ENCODE assay signal across 18 cellular contexts in genomic region chr7:90877201-90877600, GRCh38.
A peak's percentile ranks its signal among the peaks of the same experiment; 100 is the strongest.
DNase-seq lines count a peak whose midpoint lies in the region; ATAC-seq and TF ChIP-seq lines count a peak whose summit lies in the region.
"Had no signal": no experiment of that assay in that cellular context is flagged by ENCODE, and none has a peak within 500 bp of the region (broad histone marks: within the 10 kb centered on the region; RNA-seq: fewer than 3 reads in every experiment).

No MANE protein-coding gene starts in this region.

- no peak for TF ChIP-seq CTCF in progenitor cell of endocrine pancreas (IDR thresholded peaks at IDR 0.05; ENCODE audit: unreplicated experiment)

- no peak overlapping the region for H2BK120ac ChIP-seq in trophoblast cell (ENCODE audit: insufficient read depth, low read length, poor library complexity)

- H3K4me1 ChIP-seq in trophoblast cell (ENCODE audit: control insufficient read depth in 1 of 2, insufficient read depth in 2 of 2, low read length in 2 of 2): no peaks in the 10 kb centered on the region
- H3K4me1 ChIP-seq: BLaER1, upper lobe of right lung had no signal

- no peak overlapping the region for H2BK12ac ChIP-seq in trophoblast cell (ENCODE audit: low read length)

- no peaks in the 10 kb centered on the region for H3K9me3 ChIP-seq in trophoblast cell (ENCODE audit: insufficient read depth, low read depth, low read length)
- H3K9me3 ChIP-seq: upper lobe of right lung had no signal

- no peak overlapping the region for H3K9ac ChIP-seq in trophoblast cell (ENCODE audit: low read length)
- H3K9ac ChIP-seq: BLaER1 had no signal

- H3K36me3 Mint-ChIP-seq in progenitor cell of endocrine pancreas (ENCODE audit: insufficient read depth): peaks cover 36% of the 10 kb centered on the region
- H3K36me3 Mint-ChIP-seq in activated CD4-positive, alpha-beta T cell treated with anti-CD3 and anti-CD28 coated beads, Interleukin-2, amount 10 ng/mL, durations not matched to agents 24 days and 14 days (ENCODE audit: low read depth): no peaks in the 10 kb centered on the region
- H3K36me3 Mint-ChIP-seq: activated naive CD8-positive, alpha-beta T cell had no signal

- H3K27ac Mint-ChIP-seq in progenitor cell of endocrine pancreas: peak overlapping the region; percentile 4
- H3K27ac Mint-ChIP-seq in activated CD4-positive, alpha-beta T cell treated with anti-CD3 and anti-CD28 coated beads, Interleukin-2, amount 10 ng/mL, durations not matched to agents 24 days and 14 days: no peak overlapping the region
- H3K27ac Mint-ChIP-seq: activated naive CD8-positive, alpha-beta T cell; endodermal cell had no signal

- H3K4me3 Mint-ChIP-seq in progenitor cell of endocrine pancreas (ENCODE audit: low read depth): no peak overlapping the region
- H3K4me3 Mint-ChIP-seq in activated CD4-positive, alpha-beta T cell treated with anti-CD3 and anti-CD28 coated beads, Interleukin-2, amount 10 ng/mL, durations not matched to agents 24 days and 14 days: no peak overlapping the region
- H3K4me3 Mint-ChIP-seq: activated naive CD8-positive, alpha-beta T cell; endodermal cell; nephron progenitor cell had no signal

- no peak for DNase-seq in progenitor cell of endocrine pancreas (ENCODE audit: low spot score, unreplicated experiment)
- DNase-seq in islet precursor cell: no peak
- no peak for DNase-seq in activated CD4-positive, alpha-beta T cell treated with anti-CD3 and anti-CD28 coated beads, Interleukin-2, amount 10 ng/mL, durations not matched to agents 24 days and 14 days
- no peak for DNase-seq in SIG-M5 treated with dmso at 0.1 percent for 504 hours (lab: John Stamatoyannopoulos, UW; ENCODE audit: unreplicated experiment)
- DNase-seq in trophoblast cell: no peak
- DNase-seq: DMS79 treated with DMSO at 0.1 percent for 48 hours; endodermal cell; mammary epithelial cell; MV-4-11; nephron progenitor cell; right cardiac atrium; stimulated activated CD4-positive, alpha-beta T cell treated with anti-CD3 and anti-CD28 coated beads, Interleukin-4, amount 100 ng/mL, for 1 hour; upper lobe of right lung had no signal

- no peaks in the 10 kb centered on the region for H3K27me3 Mint-ChIP-seq in progenitor cell of endocrine pancreas
- H3K27me3 Mint-ChIP-seq in activated CD4-positive, alpha-beta T cell treated with anti-CD3 and anti-CD28 coated beads, Interleukin-2, amount 10 ng/mL, durations not matched to agents 24 days and 14 days: no peaks in the 10 kb centered on the region
- H3K27me3 Mint-ChIP-seq: activated naive CD8-positive, alpha-beta T cell had no signal

- no CpG with 5 or more reads among the region's 2 CpGs for WGBS in trophoblast cell (ENCODE audit: extremely low coverage, insufficient coverage, insufficient read length)

- peaks cover 21% of the 10 kb centered on the region for H3K9me3 Mint-ChIP-seq in progenitor cell of endocrine pancreas (ENCODE audit: low read depth)
- H3K9me3 Mint-ChIP-seq in activated CD4-positive, alpha-beta T cell treated with anti-CD3 and anti-CD28 coated beads, Interleukin-2, amount 10 ng/mL, durations not matched to agents 24 days and 14 days: no peaks in the 10 kb centered on the region
- H3K9me3 Mint-ChIP-seq: endodermal cell had no signal

- no peak overlapping the region for H3K4me3 ChIP-seq in trophoblast cell (ENCODE audit: low read depth, low read length)
- H3K4me3 ChIP-seq: BLaER1, upper lobe of right lung had no signal

- no peaks in the 10 kb centered on the region for H3K27me3 ChIP-seq in trophoblast cell (ENCODE audit: insufficient read depth, low read length)
- H3K27me3 ChIP-seq: BLaER1, upper lobe of right lung had no signal

- H3K27ac ChIP-seq in trophoblast cell (ENCODE audit: low read depth, low read length): no peak overlapping the region
- H3K27ac ChIP-seq: BLaER1, upper lobe of right lung had no signal

- ATAC-seq in GM19043 (IDR thresholded peaks at IDR 0.05; ENCODE audit: low read depth, unreplicated experiment): peak; percentile 66
- peak; percentile 84 for ATAC-seq in HG02588 (IDR thresholded peaks at IDR 0.05; ENCODE audit: unreplicated experiment)
- peak; percentile 63 for ATAC-seq in HG03342 (IDR thresholded peaks at IDR 0.05; ENCODE audit: unreplicated experiment)
- ATAC-seq: right cardiac atrium, upper lobe of right lung had no signal

- no peaks in the 10 kb centered on the region for H3K79me1 ChIP-seq in trophoblast cell (ENCODE audit: low read length)

- no peak overlapping the region for H4K91ac ChIP-seq in trophoblast cell (ENCODE audit: low read depth, low read length)

- no peaks in the 10 kb centered on the region for H3K79me2 ChIP-seq in trophoblast cell (ENCODE audit: control insufficient read depth, insufficient read depth, low read length, poor library complexity)

- H3K23ac ChIP-seq in trophoblast cell (ENCODE audit: low read length): no peak overlapping the region

- H3K4me1 Mint-ChIP-seq in progenitor cell of endocrine pancreas (ENCODE audit: low read depth): peaks cover 11% of the 10 kb centered on the region
- no peaks in the 10 kb centered on the region for H3K4me1 Mint-ChIP-seq in activated CD4-positive, alpha-beta T cell treated with anti-CD3 and anti-CD28 coated beads, Interleukin-2, amount 10 ng/mL, durations not matched to agents 24 days and 14 days

- no peak overlapping the region for H2AFZ ChIP-seq in trophoblast cell (ENCODE audit: insufficient read depth, low read length, poor library complexity)

- no peak overlapping the region for H2BK5ac ChIP-seq in trophoblast cell (ENCODE audit: low read depth, low read length, poor library complexity)

- H4K12ac ChIP-seq in trophoblast cell (ENCODE audit: low read depth, low read length): no peak overlapping the region

- no peak overlapping the region for H3K18ac ChIP-seq in trophoblast cell (ENCODE audit: low read length)

- no peak overlapping the region for H3K4me2 ChIP-seq in trophoblast cell (ENCODE audit: low read length)
- H3K4me2 ChIP-seq: BLaER1 had no signal

- no peaks in the 10 kb centered on the region for H3K36me3 ChIP-seq in trophoblast cell (ENCODE audit: control insufficient read depth in 1 of 2, insufficient read depth in 2 of 2, low read length in 2 of 2)
- H3K36me3 ChIP-seq: upper lobe of right lung had no signal

- H4K8ac ChIP-seq in trophoblast cell (ENCODE audit: low read depth, low read length): no peak overlapping the region

- H3K14ac ChIP-seq in trophoblast cell (ENCODE audit: low read length): no peak overlapping the region

- intact Hi-C loops in activated CD4-positive, alpha-beta T cell treated with anti-CD3 and anti-CD28 coated beads, Interleukin-2, amount 10 ng/mL, durations not matched to agents 24 days and 14 days (cut with micrococcal nuclease): no loop called here

- H3K4ac ChIP-seq in trophoblast cell (ENCODE audit: low read depth, low read length): no peak overlapping the region

- no peak overlapping the region for H2AK5ac ChIP-seq in trophoblast cell (ENCODE audit: low read length)
